Comparison of ENCODE assay signal across 13 cellular contexts in genomic region chr17:40645932-40646331, GRCh38. TPM values are rescaled to one million over a fixed set of nuclear protein-coding genes. Genes with fewer than 3 reads are reported as not detected.
DNase-seq lines count a peak whose midpoint lies in the region; ATAC-seq, FAIRE-seq and TF ChIP-seq lines count a peak whose summit lies in the region.
"Had no signal": no experiment of that assay in that cellular context is flagged by ENCODE, and none has a peak within 500 bp of the region (broad histone marks: within the 10 kb centered on the region; RNA-seq: fewer than 3 reads in every experiment).

No MANE protein-coding gene starts in this region.

- H2BK120ac ChIP-seq in IMR-90 (ENCODE audit: low read depth, low read length): no peak overlapping the region

- no peaks in the 10 kb centered on the region for H3K27me3 ChIP-seq in CD4-positive, alpha-beta memory T cell (ENCODE audit: insufficient read depth, low read length)
- H3K27me3 ChIP-seq in IMR-90 (ENCODE audit: control insufficient read depth, insufficient read depth, low read length) (no peaks in the 10 kb centered on the region), K562 (ENCODE audit: control insufficient read depth in 2 of 2, insufficient read depth in 2 of 2, low read length in 2 of 2) (no peaks in the 10 kb centered on the region)
- H3K27me3 ChIP-seq: thyroid gland had no signal

- WGBS in IMR-90 (ENCODE audit: extremely low coverage in 2 of 2, insufficient read length in 1 of 2), 2 experiments: no CpG with 5 or more reads among the region's 2 CpGs
- WGBS in K562 (ENCODE audit: insufficient coverage, low coverage, missing lambda C conversion rate): 38% methylated on average over 2 of the region's 2 CpGs

- TF ChIP-seq POLR2A in IMR-90 (IDR thresholded peaks at IDR 0.05; ENCODE audit: low read depth, low read length) (no peak), K562 (conservative IDR thresholded peaks at IDR 0.05) (no peak)

- H3K14ac ChIP-seq in IMR-90 (replicated peaks; ENCODE audit: low read depth, low read length): no peak overlapping the region

- H3K79me1 ChIP-seq in IMR-90 (ENCODE audit: low read depth in 1 of 2, low read length in 2 of 2): peaks cover 31 to 49% of the 10 kb centered on the region in 2 experiments

- H2BK5ac ChIP-seq in IMR-90 (ENCODE audit: low read depth, low read length, poor library complexity, severe bottlenecking): no peak overlapping the region

- H3K4me1 Mint-ChIP-seq in CD4-positive, alpha-beta memory T cell: peaks cover 32 to 70% (median 47%) of the 10 kb centered on the region in 4 donors
- peaks cover 21 to 73% (median 56%) of the 10 kb centered on the region in 4 donors for H3K4me1 Mint-ChIP-seq in naive thymus-derived CD8-positive, alpha-beta T cell

- no TSS peak for BruUV-seq in IMR-90 (replicated peaks; lab: Mats Ljungman, UMichigan)
- BruUV-seq in K562 (replicated peaks; lab: Mats Ljungman, UMichigan): no TSS peak

- peaks cover 68% of the 10 kb centered on the region for H3K79me2 ChIP-seq in K562 (ENCODE audit: control insufficient read depth, insufficient read depth, low read length)

- H3K27me3 Mint-ChIP-seq in CD4-positive, alpha-beta memory T cell: no peaks in the 10 kb centered on the region
- no peaks in the 10 kb centered on the region for H3K27me3 Mint-ChIP-seq in naive thymus-derived CD8-positive, alpha-beta T cell

- H3K18ac ChIP-seq in IMR-90 (ENCODE audit: low read depth, low read length): no peak overlapping the region

- CTCF ChIA-PET in CD4-positive, alpha-beta memory T cell (lab: Charles Lee; ENCODE audit: partially characterized antibody): interaction anchor here (0.6 to 2.2 kb wide), 8 partner anchors 21 to 1002 kb away, joined by 3 to 6 read pairs (median 4); no protein-coding TSS in a partner anchor
- CTCF ChIA-PET in IMR-90 (lab: Yijun Ruan, JAX): interaction anchor here (0.9 to 1.4 kb wide), 2 partner anchors 27 to 30 kb away, joined by 3 to 10 read pairs; no protein-coding TSS in a partner anchor
- CTCF ChIA-PET in K562 (lab: Yijun Ruan, JAX; ENCODE audit: low intra/inter-chr PET ratio): no interaction called here

- no peak overlapping the region for H3K27ac ChIP-seq in CD4-positive, alpha-beta memory T cell (ENCODE audit: low read depth, low read length)
- H3K27ac ChIP-seq in IMR-90 (ENCODE audit: insufficient read depth, low read length) (no peak overlapping the region), K562 (ENCODE audit: extremely low read depth, low read depth, low read length) (no peak overlapping the region; the same call in 2 of the 3 replicates)
- H3K27ac ChIP-seq: thyroid gland had no signal

- no peak overlapping the region for H3K4me3 ChIP-seq in CD4-positive, alpha-beta memory T cell (ENCODE audit: low read length in 2 of 2)
- H3K4me3 ChIP-seq in IMR-90 (ENCODE audit: insufficient read depth, low read depth, low read length) (no peak overlapping the region), K562 (no peak overlapping the region)
- H3K4me3 ChIP-seq: thyroid gland had no signal

- H3K4me2 ChIP-seq in IMR-90 (ENCODE audit: low read depth, low read length): peak overlapping the region; percentile 47
- peak overlapping the region; percentile 45; the same call in 1 of the 2 replicates for H3K4me2 ChIP-seq in K562 (ENCODE audit: insufficient read depth, low read length)

- H4K20me1 ChIP-seq in IMR-90 (ENCODE audit: insufficient read depth, low read length) (peaks cover 6% of the 10 kb centered on the region; the same call in 1 of the 2 replicates), K562 (replicated peaks; ENCODE audit: control insufficient read depth, insufficient read depth, low read length) (no peaks in the 10 kb centered on the region)

- no peaks in the 10 kb centered on the region for H3K9me3 Mint-ChIP-seq in CD4-positive, alpha-beta memory T cell
- no peaks in the 10 kb centered on the region for H3K9me3 Mint-ChIP-seq in naive thymus-derived CD8-positive, alpha-beta T cell

- H3K36me3 Mint-ChIP-seq in CD4-positive, alpha-beta memory T cell: peaks cover 32 to 49% of the 10 kb centered on the region in 2 donors
- peaks cover 10 to 46% (median 10%) of the 10 kb centered on the region in 3 donors for H3K36me3 Mint-ChIP-seq in naive thymus-derived CD8-positive, alpha-beta T cell

- intact Hi-C loops in CD4-positive, alpha-beta memory T cell (cut with micrococcal nuclease): no loop called here
- intact Hi-C loops in IMR-90 (cut with micrococcal nuclease) (loop anchor here (5.0 kb wide), 1 partner anchor 901 kb away; no protein-coding TSS in a partner anchor), K562 (cut with micrococcal nuclease) (no loop called here)

- FAIRE-seq in K562 (lab: Jason Lieb, UNC): peak; percentile 44

- no peak overlapping the region for H3K56ac ChIP-seq in IMR-90 (ENCODE audit: extremely low read depth, insufficient read depth, low read length)

- H3K9me1 ChIP-seq in IMR-90 (ENCODE audit: insufficient read depth, low read length) (peaks cover 6% of the 10 kb centered on the region; the same call in 1 of the 2 replicates), K562 (ENCODE audit: control insufficient read depth, insufficient read depth, low read length) (no peaks in the 10 kb centered on the region)

- ATAC-seq in IMR-90 (ENCODE audit: low read depth): no peak
- ATAC-seq in K562: no peak
- no peak for ATAC-seq in naive thymus-derived CD8-positive, alpha-beta T cell
- no peak for ATAC-seq in GM18861 (IDR thresholded peaks at IDR 0.05; ENCODE audit: unreplicated experiment)

- no peak overlapping the region for H2AK9ac ChIP-seq in IMR-90 (replicated peaks; ENCODE audit: low read depth, low read length, poor library complexity)

- POLR2A ChIA-PET in CD4-positive, alpha-beta memory T cell (lab: Charles Lee; ENCODE audit: partially characterized antibody): interaction anchor here (0.9 to 4.1 kb wide), 8 partner anchors 9 to 319 kb away, joined by 3 to 32 read pairs (median 14); partner anchors contain the start of gene CCR7
- POLR2A ChIA-PET in IMR-90 (lab: Charles Lee; ENCODE audit: unreplicated experiment): interaction anchor here (0.6 kb wide), 1 partner anchor 270 kb away, joined by 3 read pairs; no protein-coding TSS in a partner anchor
- POLR2A ChIA-PET in K562 (lab: Yijun Ruan, JAX): interaction anchor here (0.7 to 5.9 kb wide), 6 partner anchors 14 to 433 kb away, joined by 3 to 55 read pairs (median 3); partner anchors contain the start of genes KRT222 and KRT24
- POLR2A ChIA-PET in naive thymus-derived CD8-positive, alpha-beta T cell (lab: Charles Lee): interaction anchor here (1.1 to 3.5 kb wide), 5 partner anchors 31 to 1043 kb away, joined by 3 to 46 read pairs (median 4); partner anchors contain the start of genes CCR7 and EIF1

- H3K4me3 Mint-ChIP-seq in CD4-positive, alpha-beta memory T cell: peak overlapping the region in 7 of 8 donors; percentile 26 to 95 (median 35)
- H3K4me3 Mint-ChIP-seq in naive thymus-derived CD8-positive, alpha-beta T cell: peak overlapping the region in 8 of 10 donors; percentile 17 to 95 (median 44)

- peaks cover 28% of the 10 kb centered on the region for H3K36me3 ChIP-seq in CD4-positive, alpha-beta memory T cell (ENCODE audit: insufficient read depth, low read length)
- H3K36me3 ChIP-seq in IMR-90 (ENCODE audit: control insufficient read depth, insufficient read depth, low read length) (peaks cover 6% of the 10 kb centered on the region; the same call in 1 of the 2 replicates), K562 (ENCODE audit: control insufficient read depth, insufficient read depth, low read length) (peaks cover 52% of the 10 kb centered on the region)

- H2AK5ac ChIP-seq in IMR-90 (ENCODE audit: low read depth, low read length): no peak overlapping the region

- no peak for TF ChIP-seq CTCF in IMR-90 (conservative IDR thresholded peaks at IDR 0.05; ENCODE audit: low read depth, low read length)
- no peak for TF ChIP-seq CTCF in K562 (IDR thresholded peaks at IDR 0.05 in 2 of 3, conservative IDR thresholded peaks at IDR 0.05 in 1 of 3; ENCODE audit: insufficient read depth in 2 of 3, low read depth in 1 of 3, low read length in 3 of 3)

- H3K4ac ChIP-seq in IMR-90 (ENCODE audit: low read depth, low read length): no peak overlapping the region

- TF ChIP-seq EP300 in K562 (IDR thresholded peaks at IDR 0.05; ENCODE audit: low read length): no peak

- H4K91ac ChIP-seq in IMR-90 (ENCODE audit: insufficient read depth, low read depth, low read length): no peak overlapping the region

- H4K8ac ChIP-seq in IMR-90 (ENCODE audit: low read depth in 2 of 2, low read length in 2 of 2): no peak overlapping the region

- in situ Hi-C loops in IMR-90 (cut with MboI; ENCODE audit: low sequenced_read_pairs) (no loop called here), K562 (cut with MboI) (no loop called here)

- no peak overlapping the region for H3K9ac ChIP-seq in IMR-90 (ENCODE audit: low read depth, low read length)
- H3K9ac ChIP-seq in K562 (ENCODE audit: insufficient read depth in 1 of 2, low read depth in 2 of 2, low read length in 2 of 2): peak overlapping the region in 1 of 2 experiments; percentile 27; a peak in 1 of 4 replicates

- H4K5ac ChIP-seq in IMR-90 (ENCODE audit: low read depth, low read length): no peak overlapping the region

- no peak overlapping the region for H2BK20ac ChIP-seq in IMR-90 (ENCODE audit: low read depth, low read length)

- no peak overlapping the region for H2AFZ ChIP-seq in IMR-90 (replicated peaks; ENCODE audit: low read length, poor library complexity)
- H2AFZ ChIP-seq in K562 (ENCODE audit: low read depth, low read length): no peak overlapping the region

- H3K4me1 ChIP-seq in CD4-positive, alpha-beta memory T cell (ENCODE audit: insufficient read depth, low read length): peaks cover 51% of the 10 kb centered on the region
- H3K4me1 ChIP-seq in IMR-90 (ENCODE audit: control insufficient read depth, insufficient read depth, low read length) (peaks cover 5% of the 10 kb centered on the region), K562 (replicated peaks in 1 of 2; ENCODE audit: control insufficient read depth in 2 of 2, insufficient read depth in 2 of 2, low read length in 2 of 2) (peaks cover 11 to 14% of the 10 kb centered on the region in 2 experiments; a peak in 3 of 5 replicates)

- DNase-seq in CD4-positive, alpha-beta memory T cell: no peak
- DNase-seq in IMR-90: no peak
- peak in 1 of 4 experiments; percentile 9 for DNase-seq in K562 (ENCODE audit: extremely low read depth in 1 of 4, low spot score in 3 of 4)
- no peak for DNase-seq in naive thymus-derived CD8-positive, alpha-beta T cell
- DNase-seq in COLO668 (lab: John Stamatoyannopoulos, UW; ENCODE audit: unreplicated experiment): no peak
- DNase-seq in AML-193 (lab: John Stamatoyannopoulos, UW): no peak
- DNase-seq in islet precursor cell: no peak
- DNase-seq: dermis blood vessel endothelial cell; DMS 273 treated with DMSO at 0.1 percent for 48 hours; nucleus accumbens; stimulated activated CD4-positive, alpha-beta T cell treated with anti-CD3 and anti-CD28 coated beads, Interleukin-4, amount 100 ng/mL, for 4 hours; thyroid gland had no signal

- peak overlapping the region in 4 of 7 donors; percentile 18 to 100 (median 66) for H3K27ac Mint-ChIP-seq in CD4-positive, alpha-beta memory T cell
- peak overlapping the region in 2 of 10 donors; percentile 74 to 100 for H3K27ac Mint-ChIP-seq in naive thymus-derived CD8-positive, alpha-beta T cell

- H2BK15ac ChIP-seq in IMR-90 (ENCODE audit: low read depth, low read length): no peak overlapping the region

- TF ChIP-seq RAD21 in IMR-90 (IDR thresholded peaks at IDR 0.05; ENCODE audit: low read length) (no peak), K562 (CRISPR knock-in tag; conservative IDR thresholded peaks at IDR 0.05 in 1 of 2, IDR thresholded peaks at IDR 0.05 in 1 of 2) (no peak)

- no peaks in the 10 kb centered on the region for H3K9me3 ChIP-seq in CD4-positive, alpha-beta memory T cell (ENCODE audit: control insufficient read depth in 1 of 2, low read length in 2 of 2)
- H3K9me3 ChIP-seq in IMR-90 (ENCODE audit: control insufficient read depth, insufficient read depth, low read length) (no peaks in the 10 kb centered on the region), K562 (replicated peaks; ENCODE audit: control insufficient read depth, insufficient read depth, low read depth, low read length) (no peaks in the 10 kb centered on the region)
- H3K9me3 ChIP-seq: thyroid gland had no signal

- dilution Hi-C loops in IMR-90 (cut with HindIII; ENCODE audit: low sequenced_read_pairs, unreplicated experiment): no loop called here

- H3K23ac ChIP-seq in IMR-90 (ENCODE audit: low read depth, low read length): no peak overlapping the region

RNA-seq across cellular contexts. Expression of gene SMARCE1, which starts 1.7 kb away (rescaled TPM):
- total RNA-seq in CD4-positive, alpha-beta memory T cell: 10 to 100 TPM; 87.6 to 91.0 TPM
- polyA plus RNA-seq in CD4-positive, alpha-beta memory T cell: 100 to 1,000 TPM; 148 to 197 TPM
- total RNA-seq in IMR-90 (2012; rRNA removed): 119 and 169 TPM in 2 replicates
- 62.4 and 66.2 TPM in 2 replicates for polyA plus RNA-seq in IMR-90 (2012; rRNA removed)
- 11.6 and 18.1 TPM in 2 replicates for polyA plus RNA-seq in IMR-90 (2012; cell fraction: cytosol; rRNA removed)
- 4.9 and 36.3 TPM in 2 replicates for polyA plus RNA-seq in IMR-90 (2012; cell fraction: nucleus; rRNA removed; ENCODE audit: low replicate concordance)
- total RNA-seq in K562 (2011; cell fraction: chromatin; rRNA removed; ENCODE audit: low replicate concordance): 27.6 and 117 TPM in 2 replicates
- total RNA-seq in K562 (2011; cell fraction: nucleolus; rRNA removed): 14.3 and 19.2 TPM in 2 replicates
- total RNA-seq in K562 (2011; cell fraction: nucleoplasm; rRNA removed): 46.3 and 110 TPM in 2 replicates
- 104 and 106 TPM in 2 replicates for total RNA-seq in K562 (2014; rRNA removed)
- total RNA-seq in K562 (2014; rRNA removed; fragmentation: Illumina TruSeq; extraction: Trizol): 114 and 120 TPM in 2 replicates
- total RNA-seq in K562 (2015; rRNA removed; fragmentation: Illumina TruSeq; extraction: Trizol): 117 and 126 TPM in 2 replicates
- total RNA-seq in K562 (2021): 91.2 and 95.0 TPM in 2 replicates
- polyA plus RNA-seq in K562 (2011; rRNA removed): 33.7 and 64.1 TPM in 2 replicates
- polyA plus RNA-seq in K562 (2011; cell fraction: cytosol; rRNA removed): 17.1 and 19.5 TPM in 2 replicates
- 24.8 and 26.4 TPM in 2 replicates for polyA plus RNA-seq in K562 (2011; cell fraction: nucleus; rRNA removed)
- polyA plus RNA-seq in K562 (2012): 104 and 119 TPM in 2 replicates
- 132 and 142 TPM in 2 replicates for polyA plus RNA-seq in K562 (2014; fragmentation: Illumina TruSeq; extraction: Trizol)
- 100 to 1,000 TPM; 115 to 135 TPM for polyA plus RNA-seq in K562 (2014; fragmentation: Nextera tagmentation; extraction: Ambion mirVana)
- polyA plus RNA-seq in K562 (2014; rRNA removed): 94.8 and 111 TPM in 2 replicates
- 59.4 and 78.3 TPM in 2 replicates for polyA minus RNA-seq in K562 (2011; rRNA and poly(A)+ RNA removed)
- 16.4 and 25.9 TPM in 2 replicates for polyA minus RNA-seq in K562 (2011; cell fraction: cytosol; rRNA and poly(A)+ RNA removed)
- 67.2 and 84.4 TPM in 2 replicates for polyA minus RNA-seq in K562 (2011; cell fraction: nucleus; rRNA and poly(A)+ RNA removed)
- 100 to 1,000 TPM in 1 of 2 experiments, 10 to 100 TPM in 1; 97.5 to 108 TPM for total RNA-seq in naive thymus-derived CD8-positive, alpha-beta T cell
- polyA plus RNA-seq in naive thymus-derived CD8-positive, alpha-beta T cell: 100 to 1,000 TPM; 195 to 229 (median 220) TPM

RNA-seq across cellular contexts. Expression of gene KRT222, which starts 19.0 kb away (rescaled TPM):
- not detected for total RNA-seq in CD4-positive, alpha-beta memory T cell
- polyA plus RNA-seq in CD4-positive, alpha-beta memory T cell: not detected
- total RNA-seq in IMR-90 (2012; rRNA removed) (not detected in 2 replicates), K562 (2014; rRNA removed) (not detected in 2 replicates), K562 (2014; rRNA removed; fragmentation: Illumina TruSeq; extraction: Trizol) (not detected in 2 replicates), K562 (2015; rRNA removed; fragmentation: Illumina TruSeq; extraction: Trizol) (0.08 TPM in 1 of 2 replicates, not detected in the other), K562 (2021) (0.04 TPM in 1 of 2 replicates, not detected in the other)
- polyA plus RNA-seq in IMR-90 (2012; rRNA removed) (not detected in 2 replicates), K562 (2011; rRNA removed) (not detected in 2 replicates), K562 (2014; fragmentation: Illumina TruSeq; extraction: Trizol) (0.03 and 0.11 TPM in 2 replicates), K562 (2014; fragmentation: Nextera tagmentation; extraction: Ambion mirVana) (under 1 TPM; 0.06 to 0.11 TPM), K562 (2014; rRNA removed) (0.11 TPM in 1 of 2 replicates, not detected in the other)
- not detected in 2 replicates for polyA plus RNA-seq in IMR-90 (2012; cell fraction: cytosol; rRNA removed)
- not detected in 2 replicates for polyA plus RNA-seq in IMR-90 (2012; cell fraction: nucleus; rRNA removed; ENCODE audit: low replicate concordance)
- total RNA-seq in K562 (2011; cell fraction: chromatin; rRNA removed; ENCODE audit: low replicate concordance): not detected in 2 replicates
- total RNA-seq in K562 (2011; cell fraction: nucleolus; rRNA removed): not detected in 2 replicates
- not detected in 2 replicates for total RNA-seq in K562 (2011; cell fraction: nucleoplasm; rRNA removed)
- not detected in 2 replicates for polyA plus RNA-seq in K562 (2011; cell fraction: cytosol; rRNA removed)
- not detected in 2 replicates for polyA plus RNA-seq in K562 (2011; cell fraction: nucleus; rRNA removed)
- 0.11 and 0.12 TPM in 2 replicates for polyA plus RNA-seq in K562 (2012)
- not detected in 2 replicates for polyA minus RNA-seq in K562 (2011; rRNA and poly(A)+ RNA removed)
- not detected in 2 replicates for polyA minus RNA-seq in K562 (2011; cell fraction: cytosol; rRNA and poly(A)+ RNA removed)
- polyA minus RNA-seq in K562 (2011; cell fraction: nucleus; rRNA and poly(A)+ RNA removed): not detected in 2 replicates
- total RNA-seq in naive thymus-derived CD8-positive, alpha-beta T cell: not detected
- polyA plus RNA-seq in naive thymus-derived CD8-positive, alpha-beta T cell: under 1 TPM in 1 of 3 donors, not detected in 2; 0.09 TPM

RNA-seq across cellular contexts. Expression of gene KRT24, which starts 57.6 kb away (rescaled TPM):
- not detected for total RNA-seq in CD4-positive, alpha-beta memory T cell
- polyA plus RNA-seq in CD4-positive, alpha-beta memory T cell: not detected
- total RNA-seq in IMR-90 (2012; rRNA removed) (not detected in 2 replicates), K562 (2014; rRNA removed) (not detected in 2 replicates), K562 (2014; rRNA removed; fragmentation: Illumina TruSeq; extraction: Trizol) (not detected in 2 replicates), K562 (2015; rRNA removed; fragmentation: Illumina TruSeq; extraction: Trizol) (not detected in 2 replicates), K562 (2021) (not detected in 2 replicates)
- polyA plus RNA-seq in IMR-90 (2012; rRNA removed) (not detected in 2 replicates), K562 (2011; rRNA removed) (not detected in 2 replicates), K562 (2014; fragmentation: Illumina TruSeq; extraction: Trizol) (not detected in 2 replicates), K562 (2014; fragmentation: Nextera tagmentation; extraction: Ambion mirVana) (not detected), K562 (2014; rRNA removed) (not detected in 2 replicates)
- polyA plus RNA-seq in IMR-90 (2012; cell fraction: cytosol; rRNA removed): not detected in 2 replicates
- polyA plus RNA-seq in IMR-90 (2012; cell fraction: nucleus; rRNA removed; ENCODE audit: low replicate concordance): not detected in 2 replicates
- not detected in 2 replicates for total RNA-seq in K562 (2011; cell fraction: chromatin; rRNA removed; ENCODE audit: low replicate concordance)
- not detected in 2 replicates for total RNA-seq in K562 (2011; cell fraction: nucleolus; rRNA removed)
- total RNA-seq in K562 (2011; cell fraction: nucleoplasm; rRNA removed): not detected in 2 replicates
- polyA plus RNA-seq in K562 (2011; cell fraction: cytosol; rRNA removed): not detected in 2 replicates
- polyA plus RNA-seq in K562 (2011; cell fraction: nucleus; rRNA removed): not detected in 2 replicates
- not detected in 2 replicates for polyA plus RNA-seq in K562 (2012)
- polyA minus RNA-seq in K562 (2011; rRNA and poly(A)+ RNA removed): not detected in 2 replicates
- not detected in 2 replicates for polyA minus RNA-seq in K562 (2011; cell fraction: cytosol; rRNA and poly(A)+ RNA removed)
- not detected in 2 replicates for polyA minus RNA-seq in K562 (2011; cell fraction: nucleus; rRNA and poly(A)+ RNA removed)
- not detected for total RNA-seq in naive thymus-derived CD8-positive, alpha-beta T cell
- not detected for polyA plus RNA-seq in naive thymus-derived CD8-positive, alpha-beta T cell
- total RNA-seq: dermis blood vessel endothelial cell, thyroid gland had no signal
